In the genomic region with DNA sequence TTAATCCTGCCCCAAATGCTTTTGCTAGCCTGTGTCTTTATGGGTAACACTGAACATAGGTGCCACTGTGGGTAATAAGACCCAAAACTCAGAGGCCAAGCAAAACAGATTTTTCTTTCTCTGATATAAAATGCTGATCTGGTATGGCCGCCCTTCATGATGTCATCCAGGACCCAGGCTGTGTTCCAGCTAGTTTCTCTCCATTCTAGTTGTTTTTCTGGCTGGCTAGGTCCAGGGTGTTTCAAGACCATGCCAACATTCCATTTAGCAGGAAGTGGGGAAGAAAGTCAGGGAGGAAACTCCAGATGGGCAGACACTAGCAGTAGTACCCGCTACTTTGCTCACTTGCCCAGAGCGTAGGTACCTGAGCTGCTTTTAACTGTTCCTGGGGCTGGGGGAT, we compare ENCODE assay signal across 13 cellular contexts.
DNase-seq lines count a peak whose midpoint lies in the region; ATAC-seq and TF ChIP-seq lines count a peak whose summit lies in the region.
"Had no signal": no experiment of that assay in that cellular context is flagged by ENCODE, and none has a peak within 500 bp of the region (broad histone marks: within the 10 kb centered on the region; RNA-seq: fewer than 3 reads in every experiment).

No MANE protein-coding gene starts in this region.

- intact Hi-C loops in upper lobe of right lung (cut with DNase I): no loop called here

- in situ Hi-C loops in Caki2 (cut with HindIII; ENCODE audit: low pct_unique_long_range_greater_than_20kb, low sequenced_read_pairs): no loop called here

- H3K9me3 ChIP-seq in upper lobe of right lung: no peaks in the 10 kb centered on the region
- H3K9me3 ChIP-seq: colonic mucosa had no signal

- peaks cover 27% of the 10 kb centered on the region for H3K36me3 Mint-ChIP-seq in osteocyte (ENCODE audit: unreplicated experiment)

- no peak for ATAC-seq in upper lobe of right lung
- ATAC-seq: HCT116 had no signal

- no peaks in the 10 kb centered on the region for H3K4me1 ChIP-seq in upper lobe of right lung
- H3K4me1 ChIP-seq: colonic mucosa had no signal

- H3K4me3 ChIP-seq in epithelial cell of proximal tubule (ENCODE audit: low read depth, low read length) (no peak overlapping the region), upper lobe of right lung (no peak overlapping the region)
- H3K4me3 ChIP-seq: colonic mucosa, SK-N-MC had no signal

- no peaks in the 10 kb centered on the region for H3K9me3 Mint-ChIP-seq in osteocyte (ENCODE audit: unreplicated experiment)

- DNase-seq in Caki2 (ENCODE audit: low read depth): peak; percentile 11
- DNase-seq in RPMI7951 (ENCODE audit: low read depth): peak; percentile 77
- DNase-seq in epithelial cell of proximal tubule (ENCODE audit: low read depth): peak; percentile 62
- no peak for DNase-seq in osteocyte (ENCODE audit: extremely low spot score, unreplicated experiment)
- DNase-seq in upper lobe of right lung: no peak
- DNase-seq in GM19238 (ENCODE audit: insufficient read length, low spot score): no peak
- no peak for DNase-seq in NCI-H2107 treated with DMSO at 0.1 percent for 48 hours (lab: John Stamatoyannopoulos, UW; ENCODE audit: unreplicated experiment)
- no peak for DNase-seq in NCI-H82 treated with DMSO at 0.1 percent for 48 hours (lab: John Stamatoyannopoulos, UW; ENCODE audit: unreplicated experiment)
- DNase-seq: colonic mucosa, DMS153, NCI-H2107 had no signal

- H3K27me3 Mint-ChIP-seq in osteocyte (ENCODE audit: unreplicated experiment): no peaks in the 10 kb centered on the region

- no peak for TF ChIP-seq CTCF in epithelial cell of proximal tubule (conservative IDR thresholded peaks at IDR 0.05; ENCODE audit: low read depth, low read length)
- TF ChIP-seq CTCF in osteocyte (IDR thresholded peaks at IDR 0.05): no peak
- TF ChIP-seq CTCF in upper lobe of right lung (IDR thresholded peaks at IDR 0.05): no peak

- H3K4me3 Mint-ChIP-seq in osteocyte (ENCODE audit: unreplicated experiment): no peak overlapping the region

- H3K27ac ChIP-seq in upper lobe of right lung: no peak overlapping the region
- H3K27ac ChIP-seq: colonic mucosa, SK-N-MC had no signal

- peak overlapping the region; percentile 81 for H3K27ac Mint-ChIP-seq in osteocyte (ENCODE audit: unreplicated experiment)

- peaks cover 72% of the 10 kb centered on the region for H3K36me3 ChIP-seq in upper lobe of right lung
- H3K36me3 ChIP-seq: colonic mucosa had no signal

- no peaks in the 10 kb centered on the region for H3K27me3 ChIP-seq in upper lobe of right lung
- H3K27me3 ChIP-seq: colonic mucosa had no signal

- H3K4me1 Mint-ChIP-seq in osteocyte (ENCODE audit: unreplicated experiment): peaks cover 43% of the 10 kb centered on the region

Comparison
In these comparisons a context has a peak if more than half of its experiments do, and no peak if none do; other contexts are left out.
1. DNase-seq: peak in Caki2 (single experiment), RPMI7951 (single experiment) and epithelial cell of proximal tubule (single experiment); none in osteocyte (single experiment), upper lobe of right lung (single experiment), GM19238 (single experiment), NCI-H2107 treated with DMSO at 0.1 percent for 48 hours (single experiment) and NCI-H82 treated with DMSO at 0.1 percent for 48 hours (single experiment).